Comparison of ENCODE assay signal across 15 cellular contexts in genomic region chr13:33139186-33139585, GRCh38.
A peak's percentile ranks its signal among the peaks of the same experiment; 100 is the strongest.
DNase-seq lines count a peak whose midpoint lies in the region; ATAC-seq, FAIRE-seq and TF ChIP-seq lines count a peak whose summit lies in the region.
"Had no signal": no experiment of that assay in that cellular context is flagged by ENCODE, and none has a peak within 500 bp of the region (broad histone marks: within the 10 kb centered on the region; RNA-seq: fewer than 3 reads in every experiment).

No MANE protein-coding gene starts in this region.

- H3K4me3 ChIP-seq in SK-N-MC (no peak overlapping the region), right atrium auricular region (no peak overlapping the region), skeletal muscle tissue (ENCODE audit: low read length in 3 of 3) (peak overlapping the region in 1 of 3 donors; percentile 0), WERI-Rb-1 (ENCODE audit: low read depth, low read length) (no peak overlapping the region)
- H3K4me3 ChIP-seq: MG63, suprapubic skin had no signal

- H3K9me3 ChIP-seq in SK-N-MC (ENCODE audit: low read depth, low read length) (no peaks in the 10 kb centered on the region), right atrium auricular region (peaks cover 0 to 5% of the 10 kb centered on the region in 2 donors), skeletal muscle tissue (ENCODE audit: control insufficient read depth in 3 of 3, low read length in 3 of 3) (peaks cover 0 to 3% (median 0%) of the 10 kb centered on the region in 3 donors), WERI-Rb-1 (ENCODE audit: severe bottlenecking) (no peaks in the 10 kb centered on the region)
- H3K9me3 ChIP-seq: MG63, suprapubic skin had no signal

- no peak for ATAC-seq in HG02981 (IDR thresholded peaks at IDR 0.05; ENCODE audit: unreplicated experiment)
- ATAC-seq: WTC11 had no signal

- H3K9ac ChIP-seq in SK-N-MC (ENCODE audit: insufficient read length): no peak overlapping the region
- H3K9ac ChIP-seq in skeletal muscle tissue (ENCODE audit: low read depth in 1 of 3, low read length in 3 of 3): no peak overlapping the region

- FAIRE-seq in HTR-8/SVneo (lab: Jason Lieb, UNC): no peak

- H3K4me1 ChIP-seq in right atrium auricular region: peaks cover 0 to 31% of the 10 kb centered on the region in 2 donors
- H3K4me1 ChIP-seq in skeletal muscle tissue (ENCODE audit: control insufficient read depth in 3 of 3, insufficient read depth in 3 of 3, low read length in 3 of 3): peaks cover 17 to 26% (median 24%) of the 10 kb centered on the region in 3 donors

- no peaks in the 10 kb centered on the region for H3K27me3 ChIP-seq in right atrium auricular region
- H3K27me3 ChIP-seq in skeletal muscle tissue (ENCODE audit: control insufficient read depth in 3 of 3, insufficient read depth in 3 of 3, low read length in 3 of 3): no peaks in the 10 kb centered on the region
- no peaks in the 10 kb centered on the region for H3K27me3 ChIP-seq in WERI-Rb-1 (ENCODE audit: insufficient read depth, low read depth, severe bottlenecking)
- H3K27me3 ChIP-seq: MG63, suprapubic skin had no signal

- H3K27ac ChIP-seq in SK-N-MC: peak overlapping the region; percentile 67; the same call in 1 of the 2 replicates
- peak overlapping the region; percentile 32 to 51 for H3K27ac ChIP-seq in right atrium auricular region
- peak overlapping the region; percentile 13 for H3K27ac ChIP-seq in skeletal muscle tissue (ENCODE audit: low read depth, low read length)
- no peak overlapping the region for H3K27ac ChIP-seq in WERI-Rb-1

- peak; percentile 2 for DNase-seq in NCI-H1694 treated with DMSO at 0.1 percent for 48 hours (lab: John Stamatoyannopoulos, UW)
- DNase-seq in SK-N-MC (ENCODE audit: low read depth, low spot score): no peak
- peak; percentile 78 for DNase-seq in right atrium auricular region (ENCODE audit: low spot score)
- no peak for DNase-seq in NCI-H446 treated with DMSO at 0.1 percent for 48 hours (lab: John Stamatoyannopoulos, UW)
- DNase-seq in HTR-8/SVneo (ENCODE audit: insufficient read length, low spot score): no peak
- DNase-seq in WERI-Rb-1: no peak
- DNase-seq: activated gamma-delta T cell treated with Interleukin-2 at 50 U/mL for 16 hours; effector CD8-positive, alpha-beta T cell; MG63; NCI-H226; SW 1271 had no signal

- H3K36me3 ChIP-seq in SK-N-MC (ENCODE audit: insufficient read depth, low read length) (peaks cover 16% of the 10 kb centered on the region; the same call in 1 of the 2 replicates), right atrium auricular region (peaks cover 34% of the 10 kb centered on the region), skeletal muscle tissue (ENCODE audit: control insufficient read depth in 3 of 3, insufficient read depth in 3 of 3, low read length in 3 of 3) (peaks cover 0 to 4% (median 0%) of the 10 kb centered on the region in 3 donors), WERI-Rb-1 (no peaks in the 10 kb centered on the region)

- TF ChIP-seq CTCF in right atrium auricular region (IDR thresholded peaks at IDR 0.05) (no peak), WERI-Rb-1 (IDR thresholded peaks at IDR 0.05; ENCODE audit: low read depth, low read length) (no peak)

Comparison
In these comparisons a context has a peak if more than half of its experiments do, and no peak if none do; other contexts are left out.
1. DNase-seq: peak in NCI-H1694 treated with DMSO at 0.1 percent for 48 hours (single experiment) and right atrium auricular region (single experiment); none in SK-N-MC (single experiment), NCI-H446 treated with DMSO at 0.1 percent for 48 hours (single experiment), HTR-8/SVneo (single experiment) and WERI-Rb-1 (single experiment).